Comparison of ENCODE assay signal across 8 cellular contexts in the genomic region with DNA sequence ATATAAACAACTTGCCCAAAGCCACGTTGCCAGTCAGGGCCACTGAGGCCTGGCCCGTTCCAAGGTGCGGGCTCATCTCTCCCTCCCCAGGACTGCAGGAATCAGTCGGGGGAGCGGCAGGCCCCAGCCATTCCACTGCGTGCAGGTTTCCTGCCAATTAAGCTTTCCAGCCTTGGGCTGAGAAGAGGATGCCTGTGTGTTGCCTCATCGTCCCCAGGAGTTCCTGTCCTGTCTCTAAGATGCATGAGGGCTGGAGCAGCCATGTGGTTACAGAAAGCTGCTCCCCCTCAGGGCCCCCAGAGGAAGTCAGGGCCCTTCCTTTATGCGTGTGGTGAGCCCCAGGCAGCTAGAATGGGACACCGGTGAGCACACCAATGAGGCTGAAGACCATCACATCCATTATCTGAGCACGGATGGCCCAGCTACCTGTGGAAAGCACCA. TPM values are rescaled to one million over a fixed set of nuclear protein-coding genes. Genes with fewer than 3 reads are reported as not detected.
DNase-seq lines count a peak whose midpoint lies in the region; ATAC-seq and TF ChIP-seq lines count a peak whose summit lies in the region.
"Not testable (repeated sequence)": the region's sequence is repeated elsewhere in the genome, so short reads cannot be mapped to it uniquely, and the experiment has no call there.

No MANE protein-coding gene starts in this region.

- H3K36me3 ChIP-seq in CD4-positive, CD25-positive, alpha-beta regulatory T cell (ENCODE audit: control insufficient read depth, insufficient read depth, low read length); GM23338 (ENCODE audit: insufficient read depth); OCI-LY7 (ENCODE audit: insufficient read depth, low read length): not testable (repeated sequence)

- not testable (repeated sequence) for H3F3A ChIP-seq in GM23338 (replicated peaks; ENCODE audit: low read depth)

- H3K9me3 Mint-ChIP-seq in CD4-positive, CD25-positive, alpha-beta regulatory T cell; GM23338; activated CD8-positive, alpha-beta T cell treated with anti-CD3 and anti-CD28 coated beads, Interleukin-2, amount 10 ng/mL, durations not matched to agents 7 days and 5 days (ENCODE audit: insufficient read depth); neural crest cell: not testable (repeated sequence)

- ATAC-seq in CD4-positive, CD25-positive, alpha-beta regulatory T cell (ENCODE audit: low read depth in 2 of 2), result peak; percentile 35 to 40
- ATAC-seq in GM18909 (IDR thresholded peaks at IDR 0.05; ENCODE audit: poor library complexity, unreplicated experiment), result peak; percentile 49
- peak; percentile 6; the same call in 1 of the 3 replicates for ATAC-seq in GM23338
- peak; percentile 31 for ATAC-seq in HG03469 (IDR thresholded peaks at IDR 0.05; ENCODE audit: unreplicated experiment)
- peak; percentile 68 for ATAC-seq in activated CD8-positive, alpha-beta T cell treated with anti-CD3 and anti-CD28 coated beads, Interleukin-2, amount 10 ng/mL, durations not matched to agents 7 days and 5 days
- peak; percentile 37 for ATAC-seq in esophagus mucosa

- TF ChIP-seq CTCF in GM23338 (conservative IDR thresholded peaks at IDR 0.05; ENCODE audit: low read depth in 2 of 2); OCI-LY7 (conservative IDR thresholded peaks at IDR 0.05; ENCODE audit: low read length); neural crest cell (conservative IDR thresholded peaks at IDR 0.05): not testable (repeated sequence)

- not testable (repeated sequence) for H3K27me3 Mint-ChIP-seq in CD4-positive, CD25-positive, alpha-beta regulatory T cell; GM23338 (ENCODE audit: insufficient read depth, low read depth, poor library complexity); activated CD8-positive, alpha-beta T cell treated with anti-CD3 and anti-CD28 coated beads, Interleukin-2, amount 10 ng/mL, durations not matched to agents 7 days and 5 days (ENCODE audit: low read depth); neural crest cell (ENCODE audit: low read depth)

- not testable (repeated sequence) for H3K4me1 ChIP-seq in CD4-positive, CD25-positive, alpha-beta regulatory T cell (ENCODE audit: control insufficient read depth, insufficient read depth, low read length, poor library complexity, severe bottlenecking); GM23338 (ENCODE audit: insufficient read depth)
- peaks cover 32% of the 10 kb centered on the region for H3K4me1 ChIP-seq in OCI-LY7 (ENCODE audit: insufficient read depth, low read length, poor library complexity, severe bottlenecking)

- not testable (repeated sequence) for BruUV-seq in OCI-LY7 (replicated peaks; lab: Mats Ljungman, UMichigan)

- not testable (repeated sequence) for H3K36me3 Mint-ChIP-seq in CD4-positive, CD25-positive, alpha-beta regulatory T cell; GM23338 (ENCODE audit: low read depth); activated CD8-positive, alpha-beta T cell treated with anti-CD3 and anti-CD28 coated beads, Interleukin-2, amount 10 ng/mL, durations not matched to agents 7 days and 5 days (ENCODE audit: low read depth); neural crest cell (ENCODE audit: low read depth)

- H3K9me2 ChIP-seq in GM23338 (ENCODE audit: insufficient read depth); OCI-LY7 (ENCODE audit: insufficient read depth, low read length): not testable (repeated sequence)

- not testable (repeated sequence) for H3K9me3 ChIP-seq in CD4-positive, CD25-positive, alpha-beta regulatory T cell (ENCODE audit: control insufficient read depth in 2 of 2, low read length in 2 of 2); OCI-LY7 (ENCODE audit: low read length)

- H3K4me3 ChIP-seq in CD4-positive, CD25-positive, alpha-beta regulatory T cell (ENCODE audit: low read depth, low read length); GM23338; OCI-LY7 (ENCODE audit: low read depth, low read length, poor library complexity, severe bottlenecking): not testable (repeated sequence)

- H4K20me1 ChIP-seq in GM23338 (replicated peaks; ENCODE audit: insufficient read depth); OCI-LY7 (ENCODE audit: insufficient read depth, low read length): not testable (repeated sequence)

- not testable (repeated sequence) for H3K27ac ChIP-seq in CD4-positive, CD25-positive, alpha-beta regulatory T cell (ENCODE audit: insufficient read depth, low read length, poor library complexity, severe bottlenecking); GM23338 (ENCODE audit: low read depth)
- H3K27ac ChIP-seq in OCI-LY7 (ENCODE audit: low read depth, low read length, poor library complexity, severe bottlenecking), result peak overlapping the region; percentile 30

- H3K4me3 Mint-ChIP-seq in CD4-positive, CD25-positive, alpha-beta regulatory T cell; GM23338; neural crest cell: not testable (repeated sequence)
- peak overlapping the region; percentile 52 for H3K4me3 Mint-ChIP-seq in activated CD8-positive, alpha-beta T cell treated with anti-CD3 and anti-CD28 coated beads, Interleukin-2, amount 10 ng/mL, durations not matched to agents 7 days and 5 days

- H3K79me2 ChIP-seq in GM23338 (replicated peaks; ENCODE audit: insufficient read depth); OCI-LY7 (ENCODE audit: insufficient read depth, low read depth, low read length): not testable (repeated sequence)

- not testable (repeated sequence) for H3K27me3 ChIP-seq in CD4-positive, CD25-positive, alpha-beta regulatory T cell (ENCODE audit: control insufficient read depth, insufficient read depth, low read length); GM23338 (ENCODE audit: insufficient read depth)

- not testable (repeated sequence) for H3K4me2 ChIP-seq in GM23338
- peak overlapping the region; percentile 10; the same call in 1 of the 2 replicates for H3K4me2 ChIP-seq in OCI-LY7 (ENCODE audit: low read length)

- CTCF ChIA-PET in OCI-LY7 (lab: Charles Lee; ENCODE audit: unreplicated experiment); activated CD8-positive, alpha-beta T cell treated with anti-CD3 and anti-CD28 coated beads, Interleukin-2, amount 10 ng/mL, durations not matched to agents 7 days and 5 days (lab: Charles Lee): not testable (repeated sequence)

- DNase-seq in CD4-positive, CD25-positive, alpha-beta regulatory T cell, result peak in 1 of 3 donors; percentile 21
- not testable (repeated sequence) for DNase-seq in GM23338 (ENCODE audit: low spot score); OCI-LY7 (ENCODE audit: low spot score); neural crest cell (ENCODE audit: low read depth, low spot score)
- peak; percentile 74 for DNase-seq in activated CD8-positive, alpha-beta T cell treated with anti-CD3 and anti-CD28 coated beads, Interleukin-2, amount 10 ng/mL, durations not matched to agents 7 days and 5 days

- intact Hi-C loops in OCI-LY7 (cut with micrococcal nuclease; ENCODE audit: unreplicated experiment), result not testable (repeated sequence)

- POLR2A ChIA-PET in OCI-LY7 (lab: Charles Lee); activated CD8-positive, alpha-beta T cell treated with anti-CD3 and anti-CD28 coated beads, Interleukin-2, amount 10 ng/mL, durations not matched to agents 7 days and 5 days (lab: Charles Lee): not testable (repeated sequence)

- peak overlapping the region; percentile 56 for H2AFZ ChIP-seq in GM23338
- H2AFZ ChIP-seq in OCI-LY7 (ENCODE audit: low read length), result peak overlapping the region; percentile 35; the same call in 1 of the 2 replicates

- H3K27ac Mint-ChIP-seq in CD4-positive, CD25-positive, alpha-beta regulatory T cell, result peak overlapping the region in 1 of 3 donors; percentile 24
- not testable (repeated sequence) for H3K27ac Mint-ChIP-seq in GM23338
- H3K27ac Mint-ChIP-seq in activated CD8-positive, alpha-beta T cell treated with anti-CD3 and anti-CD28 coated beads, Interleukin-2, amount 10 ng/mL, durations not matched to agents 7 days and 5 days, result peak overlapping the region; percentile 90
- H3K27ac Mint-ChIP-seq in neural crest cell (ENCODE audit: unreplicated experiment), result peak overlapping the region; percentile 87

- peaks cover 0 to 19% (median 6%) of the 10 kb centered on the region in 4 donors for H3K4me1 Mint-ChIP-seq in CD4-positive, CD25-positive, alpha-beta regulatory T cell
- H3K4me1 Mint-ChIP-seq in GM23338, neural crest cell: not testable (repeated sequence)
- peaks cover 35% of the 10 kb centered on the region for H3K4me1 Mint-ChIP-seq in activated CD8-positive, alpha-beta T cell treated with anti-CD3 and anti-CD28 coated beads, Interleukin-2, amount 10 ng/mL, durations not matched to agents 7 days and 5 days (ENCODE audit: low read depth)

RNA-seq across cellular contexts. Expression of a gene that starts 57.7 kb away (rescaled TPM):
- 69.9 TPM for total RNA-seq in CD4-positive, CD25-positive, alpha-beta regulatory T cell
- 100 to 1,000 TPM; 108 to 141 (median 123) TPM for polyA plus RNA-seq in CD4-positive, CD25-positive, alpha-beta regulatory T cell
- 152 and 180 TPM in 2 replicates for total RNA-seq in GM23338 (2014; rRNA removed; shearing (Covaris generic))
- 66.4 and 72.5 TPM in 2 replicates for polyA plus RNA-seq in GM23338 (2016; fragmentation: Nextera tagmentation; extraction: Ambion mirVana)
- 113 and 121 TPM in 2 replicates for total RNA-seq in OCI-LY7 (2014; rRNA removed; shearing (Covaris generic))
- total RNA-seq in OCI-LY7 (2022) (120 and 126 TPM in 2 replicates), esophagus mucosa (89.2 TPM), neural crest cell (172 and 175 TPM in 2 replicates)
- total RNA-seq in activated CD8-positive, alpha-beta T cell treated with anti-CD3 and anti-CD28 coated beads, Interleukin-2, amount 10 ng/mL, durations not matched to agents 7 days and 5 days, result 100 to 1,000 TPM in 1 of 2 experiments, 10 to 100 TPM in 1; 99.2 to 101 TPM

Comparison
In these comparisons a context has a peak if more than half of its experiments do, and no peak if none do; other contexts are left out.
1. ATAC-seq: peak in every context shown above with its lines; median percentile 68 in activated CD8-positive, alpha-beta T cell treated with anti-CD3 and anti-CD28 coated beads, Interleukin-2, amount 10 ng/mL, durations not matched to agents 7 days and 5 days; 49 in GM18909; 38 in CD4-positive, CD25-positive, alpha-beta regulatory T cell; 37 in esophagus mucosa; 31 in HG03469; 6 in GM23338.